In the genomic region with DNA sequence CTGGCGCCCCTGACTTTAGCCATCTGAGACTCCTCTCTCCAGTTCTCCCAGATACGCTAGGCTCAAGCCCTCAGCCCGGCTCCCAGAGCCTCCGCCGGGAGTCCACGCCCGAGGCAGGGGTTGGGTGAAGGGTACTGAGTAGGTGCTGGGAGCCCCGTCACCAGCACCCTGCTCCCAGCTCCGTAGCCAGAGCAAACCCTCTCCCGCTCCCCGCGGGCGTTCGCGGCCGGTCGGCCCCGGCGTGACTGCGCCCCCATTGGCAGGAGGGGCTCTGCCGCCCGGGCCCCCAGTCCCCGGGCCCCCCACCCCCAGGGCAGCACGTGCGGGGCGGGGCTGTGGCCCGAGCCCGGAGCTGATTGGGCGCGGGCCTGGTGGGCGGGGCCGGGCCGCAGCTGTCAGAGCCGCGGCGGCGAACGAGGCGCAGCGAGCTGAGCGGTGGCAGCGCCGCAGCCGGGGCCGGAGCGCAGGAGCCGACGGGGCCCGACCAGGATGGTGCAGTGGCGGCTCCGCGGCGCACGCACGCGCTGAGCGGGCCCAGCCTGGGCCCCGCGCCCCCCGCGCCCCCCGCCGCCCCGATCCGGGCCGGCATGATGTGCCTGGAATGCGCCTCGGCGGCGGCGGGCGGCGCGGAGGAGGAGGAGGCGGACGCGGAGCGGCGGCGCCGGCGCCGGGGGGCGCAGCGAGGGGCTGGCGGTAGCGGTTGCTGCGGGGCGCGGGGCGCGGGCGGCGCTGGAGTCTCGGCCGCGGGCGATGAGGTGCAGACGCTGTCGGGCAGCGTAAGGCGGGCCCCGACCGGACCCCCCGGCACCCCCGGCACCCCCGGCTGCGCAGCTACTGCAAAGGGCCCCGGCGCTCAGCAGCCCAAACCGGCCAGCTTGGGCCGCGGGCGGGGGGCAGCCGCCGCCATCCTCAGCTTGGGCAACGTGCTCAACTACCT, we compare ENCODE assay signal across 8 cellular contexts. TPM values are rescaled to one million over a fixed set of nuclear protein-coding genes. Genes with fewer than 3 reads are reported as not detected.
DNase-seq lines count a peak whose midpoint lies in the region; ATAC-seq and TF ChIP-seq lines count a peak whose summit lies in the region.

SPNS2 (plus strand) TSS at position 421 of the 937 bp plus-strand sequence; CDS start at position 588, 167 bp downstream.

- peak; percentile 79 for DNase-seq in Calu3
- DNase-seq in NCI-H748 (lab: John Stamatoyannopoulos, UW; ENCODE audit: unreplicated experiment), result peak; percentile 79
- peak; percentile 56 for DNase-seq in activated T-cell treated with anti-CD3 and anti-CD28 coated beads, Interleukin-2, amount 50 U/mL, for 4 hours
- DNase-seq in mucosa of gallbladder (ENCODE audit: low spot score), result peak; percentile 76
- peak; percentile 54 for DNase-seq in stimulated activated CD8-positive, alpha-beta memory T cell treated with anti-CD3 and anti-CD28 coated beads, Interleukin-4, amount 100 ng/mL, for 24 hours (ENCODE audit: low read depth)
- DNase-seq in amniotic stem cell (lab: John Stamatoyannopoulos, UW), result no peak

- peak within 1 kb of the TSS; percentile 78 for H3K4me3 Mint-ChIP-seq in Calu3 (ENCODE audit: low read depth, unreplicated experiment)
- peak within 1 kb of the TSS; percentile 77 for H3K4me3 Mint-ChIP-seq in activated T-cell treated with anti-CD3 and anti-CD28 coated beads, Interleukin-2, amount 50 U/mL, for 4 hours

- intact Hi-C loops in Calu3 (cut with micrococcal nuclease; ENCODE audit: unreplicated experiment), result loop anchor here (5.0 kb wide), 1 partner anchor 76 kb away; no protein-coding TSS in a partner anchor

- peaks cover 43% of the 10 kb centered on the region for H3K4me1 Mint-ChIP-seq in Calu3 (ENCODE audit: low read depth, unreplicated experiment)
- peaks cover 18% of the 10 kb centered on the region for H3K4me1 Mint-ChIP-seq in activated T-cell treated with anti-CD3 and anti-CD28 coated beads, Interleukin-2, amount 50 U/mL, for 4 hours (ENCODE audit: low read depth)

- peak within 1 kb of the TSS; percentile 63 for H3K27ac Mint-ChIP-seq in Calu3 (ENCODE audit: unreplicated experiment)

- no TSS peak for BruUV-seq in Calu3 (replicated peaks; lab: Mats Ljungman, UMichigan)

- no peak for TF ChIP-seq CTCF in Calu3 (IDR thresholded peaks at IDR 0.05; ENCODE audit: unreplicated experiment)

- peak; percentile 61 for ATAC-seq in HG02588 (IDR thresholded peaks at IDR 0.05; ENCODE audit: unreplicated experiment)
- peak; percentile 92 to 94 for ATAC-seq in activated T-cell treated with anti-CD3 and anti-CD28 coated beads, Interleukin-2, amount 50 U/mL, for 4 hours
- peak; percentile 68 for ATAC-seq in esophagus mucosa

- CTCF ChIA-PET in Calu3 (lab: Charles Lee), result interaction anchor here (0.7 to 2.3 kb wide), 4 partner anchors 16 to 78 kb away, joined by 3 to 5 read pairs (median 4); no protein-coding TSS in a partner anchor

- no peaks in the 10 kb centered on the region for H3K27me3 Mint-ChIP-seq in Calu3 (ENCODE audit: unreplicated experiment)
- H3K27me3 Mint-ChIP-seq in activated T-cell treated with anti-CD3 and anti-CD28 coated beads, Interleukin-2, amount 50 U/mL, for 4 hours (ENCODE audit: low read depth), result peaks cover 32% of the 10 kb centered on the region

- H3K36me3 Mint-ChIP-seq in Calu3 (ENCODE audit: insufficient read depth, unreplicated experiment), result peaks cover 39% of the 10 kb centered on the region
- no peaks in the 10 kb centered on the region for H3K36me3 Mint-ChIP-seq in activated T-cell treated with anti-CD3 and anti-CD28 coated beads, Interleukin-2, amount 50 U/mL, for 4 hours (ENCODE audit: insufficient read depth)

- no peaks in the 10 kb centered on the region for H3K9me3 Mint-ChIP-seq in Calu3 (ENCODE audit: low read depth, unreplicated experiment)
- no peaks in the 10 kb centered on the region for H3K9me3 Mint-ChIP-seq in activated T-cell treated with anti-CD3 and anti-CD28 coated beads, Interleukin-2, amount 50 U/mL, for 4 hours

RNA-seq across cellular contexts. Expression of gene SPNS2, which starts in this region (rescaled TPM):
- total RNA-seq in Calu3 (2022) (63.4 and 104 TPM in 2 replicates), esophagus mucosa (33.9 TPM), mucosa of gallbladder (158 TPM)
- under 1 TPM; 0.33 to 0.47 (median 0.46) TPM for total RNA-seq in activated T-cell treated with anti-CD3 and anti-CD28 coated beads, Interleukin-2, amount 50 U/mL, for 4 hours

Comparison
In these comparisons a context has a peak if more than half of its experiments do, and no peak if none do; other contexts are left out.
1. RNA of gene SPNS2 (total RNA-seq): 158 TPM in mucosa of gallbladder (single experiment), 63.4 to 104 TPM in Calu3 and 33.9 TPM in esophagus mucosa (single experiment); 0.33 to 0.47 TPM in activated T-cell treated with anti-CD3 and anti-CD28 coated beads, Interleukin-2, amount 50 U/mL, for 4 hours; every median in the first group is over 10 times any median in the second.
2. Peak in DNase-seq and ATAC-seq in activated T-cell treated with anti-CD3 and anti-CD28 coated beads, Interleukin-2, amount 50 U/mL, for 4 hours; RNA of the gene not detected or under 1 TPM.
3. Peak in every context shown above with its lines, with median percentiles within 50 percentile points of each other: ATAC-seq.